ENCODE assay signal across 8 cellular contexts in genomic region chr1:8025061-8025670, GRCh38. TPM values are rescaled to one million over a fixed set of nuclear protein-coding genes. Genes with fewer than 3 reads are reported as not detected.
DNase-seq lines count a peak whose midpoint lies in the region; ATAC-seq lines count a peak whose summit lies in the region.

No MANE protein-coding gene starts in this region.

- no peaks in the 10 kb centered on the region for H3K9me3 Mint-ChIP-seq in T-helper 1 cell treated with Interleukin-12 subunit alpha and Interleukin-12 subunit beta and Interleukin-4 antibody, amounts not matched to agents 30 μg/mL and 1 μg/mL, for 36 hours
- no peaks in the 10 kb centered on the region for H3K9me3 Mint-ChIP-seq in activated T-helper 1 cell treated with anti-CD3 and anti-CD28 coated beads, Interleukin-12 subunit alpha, Interleukin-12 subunit beta, Interleukin-2, Interleukin-4 antibody, amounts not matched to agents 30 ng/mL and 10 ng/mL and 1 ng/mL, durations not matched to agents 14 hours and 24 hours and 36 hours
- no peaks in the 10 kb centered on the region for H3K9me3 Mint-ChIP-seq in stimulated activated effector memory CD8-positive, alpha-beta T cell treated with anti-CD3 and anti-CD28 coated beads, Interleukin-12 subunit alpha, Interleukin-12 subunit beta, amount 100 ng/mL, for 72 hours

- H3K27me3 ChIP-seq in iPS-15b (ENCODE audit: control insufficient read depth, insufficient read depth, low read length), result peaks cover 6% of the 10 kb centered on the region

- H3K4me3 ChIP-seq in iPS-15b (ENCODE audit: low read depth, low read length), result peak overlapping the region; percentile 72

- peak overlapping the region; percentile 74 for H3K9ac ChIP-seq in iPS-15b (ENCODE audit: low read depth, low read length)

- peak overlapping the region; percentile 86 for H3K4me3 Mint-ChIP-seq in T-helper 1 cell treated with Interleukin-12 subunit alpha and Interleukin-12 subunit beta and Interleukin-4 antibody, amounts not matched to agents 30 μg/mL and 1 μg/mL, for 36 hours
- H3K4me3 Mint-ChIP-seq in activated T-helper 1 cell treated with anti-CD3 and anti-CD28 coated beads, Interleukin-12 subunit alpha, Interleukin-12 subunit beta, Interleukin-2, Interleukin-4 antibody, amounts not matched to agents 30 ng/mL and 10 ng/mL and 1 ng/mL, durations not matched to agents 14 hours and 24 hours and 36 hours, result peak overlapping the region; percentile 84
- peak overlapping the region; percentile 88 for H3K4me3 Mint-ChIP-seq in stimulated activated effector memory CD8-positive, alpha-beta T cell treated with anti-CD3 and anti-CD28 coated beads, Interleukin-12 subunit alpha, Interleukin-12 subunit beta, amount 100 ng/mL, for 72 hours

- peaks cover 23% of the 10 kb centered on the region for H3K4me1 ChIP-seq in iPS-15b (ENCODE audit: control insufficient read depth, insufficient read depth, low read length)

- H3K9me3 ChIP-seq in iPS-15b (ENCODE audit: control insufficient read depth, insufficient read depth, low read length), result no peaks in the 10 kb centered on the region

- H3K36me3 ChIP-seq in iPS-15b (ENCODE audit: control insufficient read depth, insufficient read depth, low read length), result no peaks in the 10 kb centered on the region

- H3K36me3 Mint-ChIP-seq in T-helper 1 cell treated with Interleukin-12 subunit alpha and Interleukin-12 subunit beta and Interleukin-4 antibody, amounts not matched to agents 30 μg/mL and 1 μg/mL, for 36 hours (ENCODE audit: low read depth), result peaks cover 2% of the 10 kb centered on the region
- peaks cover 5% of the 10 kb centered on the region for H3K36me3 Mint-ChIP-seq in activated T-helper 1 cell treated with anti-CD3 and anti-CD28 coated beads, Interleukin-12 subunit alpha, Interleukin-12 subunit beta, Interleukin-2, Interleukin-4 antibody, amounts not matched to agents 30 ng/mL and 10 ng/mL and 1 ng/mL, durations not matched to agents 14 hours and 24 hours and 36 hours (ENCODE audit: low read depth)
- peaks cover 5% of the 10 kb centered on the region for H3K36me3 Mint-ChIP-seq in stimulated activated effector memory CD8-positive, alpha-beta T cell treated with anti-CD3 and anti-CD28 coated beads, Interleukin-12 subunit alpha, Interleukin-12 subunit beta, amount 100 ng/mL, for 72 hours

- H3K27me3 Mint-ChIP-seq in T-helper 1 cell treated with Interleukin-12 subunit alpha and Interleukin-12 subunit beta and Interleukin-4 antibody, amounts not matched to agents 30 μg/mL and 1 μg/mL, for 36 hours (ENCODE audit: low read depth), result peaks cover 74% of the 10 kb centered on the region
- peaks cover 52% of the 10 kb centered on the region for H3K27me3 Mint-ChIP-seq in activated T-helper 1 cell treated with anti-CD3 and anti-CD28 coated beads, Interleukin-12 subunit alpha, Interleukin-12 subunit beta, Interleukin-2, Interleukin-4 antibody, amounts not matched to agents 30 ng/mL and 10 ng/mL and 1 ng/mL, durations not matched to agents 14 hours and 24 hours and 36 hours (ENCODE audit: insufficient read depth)

- peak overlapping the region; percentile 32 for H3K27ac Mint-ChIP-seq in T-helper 1 cell treated with Interleukin-12 subunit alpha and Interleukin-12 subunit beta and Interleukin-4 antibody, amounts not matched to agents 30 μg/mL and 1 μg/mL, for 36 hours
- H3K27ac Mint-ChIP-seq in activated T-helper 1 cell treated with anti-CD3 and anti-CD28 coated beads, Interleukin-12 subunit alpha, Interleukin-12 subunit beta, Interleukin-2, Interleukin-4 antibody, amounts not matched to agents 30 ng/mL and 10 ng/mL and 1 ng/mL, durations not matched to agents 14 hours and 24 hours and 36 hours, result peak overlapping the region; percentile 32
- peak overlapping the region; percentile 74 for H3K27ac Mint-ChIP-seq in stimulated activated effector memory CD8-positive, alpha-beta T cell treated with anti-CD3 and anti-CD28 coated beads, Interleukin-12 subunit alpha, Interleukin-12 subunit beta, amount 100 ng/mL, for 72 hours

- intact Hi-C loops in activated T-helper 1 cell treated with anti-CD3 and anti-CD28 coated beads, Interleukin-12 subunit alpha, Interleukin-12 subunit beta, Interleukin-2, Interleukin-4 antibody, amounts not matched to agents 30 ng/mL and 10 ng/mL and 1 ng/mL, durations not matched to agents 14 hours and 24 hours and 36 hours (cut with micrococcal nuclease), result no loop called here

- H3K4me1 Mint-ChIP-seq in T-helper 1 cell treated with Interleukin-12 subunit alpha and Interleukin-12 subunit beta and Interleukin-4 antibody, amounts not matched to agents 30 μg/mL and 1 μg/mL, for 36 hours (ENCODE audit: low read depth), result peaks cover 10% of the 10 kb centered on the region
- H3K4me1 Mint-ChIP-seq in activated T-helper 1 cell treated with anti-CD3 and anti-CD28 coated beads, Interleukin-12 subunit alpha, Interleukin-12 subunit beta, Interleukin-2, Interleukin-4 antibody, amounts not matched to agents 30 ng/mL and 10 ng/mL and 1 ng/mL, durations not matched to agents 14 hours and 24 hours and 36 hours (ENCODE audit: low read depth), result peaks cover 12% of the 10 kb centered on the region
- peaks cover 15% of the 10 kb centered on the region for H3K4me1 Mint-ChIP-seq in stimulated activated effector memory CD8-positive, alpha-beta T cell treated with anti-CD3 and anti-CD28 coated beads, Interleukin-12 subunit alpha, Interleukin-12 subunit beta, amount 100 ng/mL, for 72 hours

- no peak for DNase-seq in T-helper 1 cell
- DNase-seq in activated T-helper 1 cell treated with anti-CD3 and anti-CD28 coated beads, Interleukin-12 subunit alpha, Interleukin-12 subunit beta, Interleukin-2, Interleukin-4 antibody, amounts not matched to agents 30 ng/mL and 10 ng/mL and 1 ng/mL, durations not matched to agents 14 hours and 24 hours and 36 hours (ENCODE audit: low spot score), result no peak
- peak in 1 of 2 donors; percentile 62 for DNase-seq in stimulated activated effector memory CD8-positive, alpha-beta T cell treated with anti-CD3 and anti-CD28 coated beads, Interleukin-12 subunit alpha, Interleukin-12 subunit beta, amount 100 ng/mL, for 72 hours (ENCODE audit: low spot score in 2 of 2)
- no peak for DNase-seq in EL

- no peak for ATAC-seq in stimulated activated effector memory CD8-positive, alpha-beta T cell treated with anti-CD3 and anti-CD28 coated beads, Interleukin-12 subunit alpha, Interleukin-12 subunit beta, amount 100 ng/mL, for 72 hours
- ATAC-seq in HG02571 (IDR thresholded peaks at IDR 0.05; ENCODE audit: unreplicated experiment), result no peak
- no peak for ATAC-seq in GM19324 (IDR thresholded peaks at IDR 0.05; ENCODE audit: low FRiP score, unreplicated experiment)

RNA-seq across cellular contexts. Expression of gene ERRFI1, which starts 0.9 kb away (rescaled TPM):
- total RNA-seq in activated T-helper 1 cell treated with anti-CD3 and anti-CD28 coated beads, Interleukin-12 subunit alpha, Interleukin-12 subunit beta, Interleukin-2, Interleukin-4 antibody, amounts not matched to agents 30 ng/mL and 10 ng/mL and 1 ng/mL, durations not matched to agents 14 hours and 24 hours and 36 hours, result 1.6 and 3.2 TPM in 2 replicates
